Comparison of ENCODE assay signal across 25 cellular contexts in the genomic region with DNA sequence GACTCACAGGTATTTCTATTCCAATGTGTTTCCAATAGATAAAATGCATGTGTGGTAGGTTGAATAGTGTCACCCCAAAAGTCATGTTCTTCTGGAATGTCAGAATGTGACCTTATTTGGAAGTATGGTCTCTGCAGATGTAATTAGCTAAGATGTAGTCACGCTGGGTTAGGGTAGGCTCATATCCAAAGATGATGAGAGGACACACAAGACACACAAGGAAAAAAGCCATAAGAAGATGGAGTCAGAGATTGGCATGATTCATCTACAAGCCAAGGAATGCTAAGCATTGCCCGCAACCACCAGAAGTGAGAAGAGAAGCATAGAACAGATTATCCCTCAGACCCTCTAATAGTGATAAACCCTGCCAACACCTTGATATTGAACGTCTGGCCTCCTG.
"Had no signal": no experiment of that assay in that cellular context is flagged by ENCODE, and none has a peak within 500 bp of the region (broad histone marks: within the 10 kb centered on the region; RNA-seq: fewer than 3 reads in every experiment).

No MANE protein-coding gene starts in this region.

- DNase-seq: activated B cell treated with CpG ODN at 0.5 μM for 24 hours; activated CD4-positive, alpha-beta memory T cell treated with anti-CD3 and anti-CD28 coated beads for 36 hours; activated CD4-positive, alpha-beta T cell treated with anti-CD3 and anti-CD28 coated beads for 1 hour; activated CD4-positive, alpha-beta T cell treated with anti-CD3 and anti-CD28 coated beads, Interleukin-2, amount 10 ng/mL, durations not matched to agents 24 days and 14 days; activated CD8-positive, alpha-beta memory T cell treated with anti-CD3 and anti-CD28 coated beads for 24 hours; activated effector memory CD4-positive, alpha-beta T cell treated with anti-CD3 and anti-CD28 coated beads, Interleukin-2, amount 50 U/mL, for 16 hours; activated naive CD4-positive, alpha-beta T cell treated with Interleukin-2 at 50 U/mL for 16 hours; activated naive CD8-positive, alpha-beta T cell treated with anti-CD3 and anti-CD28 coated beads, Interleukin-2, amount 50 U/mL, for 24 hours; activated T-cell treated with anti-CD3 and anti-CD28 coated beads, Interleukin-2, amount 50 U/mL, for 4 hours; amniotic stem cell; cerebellar nuclear complex; Kasumi-1; NCI-H1048; NCI-H146; NCI-H187 treated with DMSO at 0.1 percent for 48 hours; NCI-H2081 treated with DMSO at 0.1 percent for 48 hours; NCI-H2171 treated with DMSO at 0.1 percent for 48 hours; NCI-H226; NCI-H510A treated with DMSO at 0.1 percent for 48 hours; NK-92 treated with Interleukin-12 subunit alpha and Interleukin-12 subunit beta, amount 100 ng/mL, for 24 hours; Peyer's patch; SHP77; T-helper 17 cell; T-helper 9 cell had no signal

- FAIRE-seq: colon had no signal
